In genomic region chr12:72270246-72270645, GRCh38 we compare ENCODE assay signal across 16 cellular contexts. TPM values are rescaled to one million over a fixed set of nuclear protein-coding genes. Genes with fewer than 3 reads are reported as not detected.
DNase-seq lines count a peak whose midpoint lies in the region; ATAC-seq and TF ChIP-seq lines count a peak whose summit lies in the region.
"Had no signal": no experiment of that assay in that cellular context is flagged by ENCODE, and none has a peak within 500 bp of the region (broad histone marks: within the 10 kb centered on the region; RNA-seq: fewer than 3 reads in every experiment).

No MANE protein-coding gene starts in this region.

- no peak overlapping the region for H3K27ac Mint-ChIP-seq in stimulated activated naive B cell treated with anti-CD40 and anti-IgM and Interleukin-4, amounts not matched to agents 10 μg/mL and 1 μg/mL and 100 μg/mL, for 72 hours
- H3K27ac Mint-ChIP-seq: CD8-positive, alpha-beta T cell had no signal

- CTCF ChIA-PET in AG04450 (lab: Charles Lee) = interaction anchor here (2.1 to 3.2 kb wide), 2 partner anchors 14 to 253 kb away, joined by 4 to 22 read pairs; no protein-coding TSS in a partner anchor

- H3K4me3 ChIP-seq in AG04450 (ENCODE audit: low read depth, low read length) = peak overlapping the region; percentile 94
- peak overlapping the region; percentile 22; the same call in 1 of the 2 replicates for H3K4me3 ChIP-seq in HUES48 (ENCODE audit: low read depth, low read length)
- H3K4me3 ChIP-seq in choroid plexus epithelial cell (ENCODE audit: low read depth, low read length) = peak overlapping the region; percentile 77
- H3K4me3 ChIP-seq in neuron (ENCODE audit: low read length) = peak overlapping the region; percentile 64

- ATAC-seq in GM19455 (IDR thresholded peaks at IDR 0.05; ENCODE audit: unreplicated experiment) = no peak
- no peak for ATAC-seq in stimulated activated naive B cell treated with anti-CD40 and anti-IgM and Interleukin-4, amounts not matched to agents 10 μg/mL and 1 μg/mL and 100 μg/mL, for 72 hours (replicated peaks)
- ATAC-seq: CD8-positive, alpha-beta T cell; gastroesophageal sphincter had no signal

- peaks cover 28 to 57% of the 10 kb centered on the region in 2 donors for H3K27me3 Mint-ChIP-seq in stimulated activated naive B cell treated with anti-CD40 and anti-IgM and Interleukin-4, amounts not matched to agents 10 μg/mL and 1 μg/mL and 100 μg/mL, for 72 hours

- no peaks in the 10 kb centered on the region for H3K36me3 Mint-ChIP-seq in stimulated activated naive B cell treated with anti-CD40 and anti-IgM and Interleukin-4, amounts not matched to agents 10 μg/mL and 1 μg/mL and 100 μg/mL, for 72 hours
- H3K36me3 Mint-ChIP-seq: CD8-positive, alpha-beta T cell had no signal

- in situ Hi-C loops in GM13977 (cut with MboI; ENCODE audit: low pct_unique_long_range_greater_than_20kb, low sequenced_read_pairs, unreplicated experiment) = no loop called here

- POLR2A ChIA-PET in AG04450 (lab: Yijun Ruan, JAX) = interaction anchor here (1.5 kb wide), 1 partner anchor 26 kb away, joined by 5 read pairs; no protein-coding TSS in a partner anchor

- H2AFZ ChIP-seq in neuron (ENCODE audit: low read depth, low read length) = no peak overlapping the region

- H3K27ac ChIP-seq in AG04450 (ENCODE audit: low read depth, low read length) (no peak overlapping the region), HUES48 (ENCODE audit: low read depth, low read length) (no peak overlapping the region)
- H3K27ac ChIP-seq: gastroesophageal sphincter, SJCRH30 had no signal

- H3K9me3 Mint-ChIP-seq in stimulated activated naive B cell treated with anti-CD40 and anti-IgM and Interleukin-4, amounts not matched to agents 10 μg/mL and 1 μg/mL and 100 μg/mL, for 72 hours = no peaks in the 10 kb centered on the region
- H3K9me3 Mint-ChIP-seq: CD8-positive, alpha-beta T cell had no signal

- peaks cover 8 to 11% of the 10 kb centered on the region in 2 donors for H3K4me1 Mint-ChIP-seq in stimulated activated naive B cell treated with anti-CD40 and anti-IgM and Interleukin-4, amounts not matched to agents 10 μg/mL and 1 μg/mL and 100 μg/mL, for 72 hours

- H3K9ac ChIP-seq in HUES48 (ENCODE audit: low read depth, low read length) = no peak overlapping the region

- H3K9me3 ChIP-seq in AG04450 (ENCODE audit: control insufficient read depth, insufficient read depth, low read length) (no peaks in the 10 kb centered on the region), HUES48 (ENCODE audit: control insufficient read depth, insufficient read depth, low read length) (no peaks in the 10 kb centered on the region), neuron (ENCODE audit: low read length) (no peaks in the 10 kb centered on the region)
- H3K9me3 ChIP-seq: gastroesophageal sphincter, SJCRH30 had no signal

- no peak overlapping the region for H3K4me3 Mint-ChIP-seq in stimulated activated naive B cell treated with anti-CD40 and anti-IgM and Interleukin-4, amounts not matched to agents 10 μg/mL and 1 μg/mL and 100 μg/mL, for 72 hours
- H3K4me3 Mint-ChIP-seq: CD8-positive, alpha-beta T cell had no signal

- TF ChIP-seq CTCF in AG04450 (IDR thresholded peaks at IDR 0.05; ENCODE audit: low read depth, low read length) (no peak), choroid plexus epithelial cell (conservative IDR thresholded peaks at IDR 0.05; ENCODE audit: low read depth, low read length) (no peak), GM13977 (IDR thresholded peaks at IDR 0.05; ENCODE audit: extremely low read depth, insufficient read depth, missing control alignments) (no peak)

- H3K4me1 ChIP-seq in HUES48 (ENCODE audit: control insufficient read depth, insufficient read depth, low read length) (peaks cover 28% of the 10 kb centered on the region), neuron (ENCODE audit: insufficient read depth, low read length) (peaks cover 14% of the 10 kb centered on the region)
- H3K4me1 ChIP-seq: SJCRH30 had no signal

- DNase-seq in AG04450 (ENCODE audit: low read depth, low spot score) (no peak), choroid plexus epithelial cell (ENCODE audit: low read depth) (no peak), DMS153 (lab: John Stamatoyannopoulos, UW) (no peak), GM13977 (ENCODE audit: low spot score) (no peak)
- DNase-seq in stimulated activated naive B cell treated with anti-CD40 and anti-IgM and Interleukin-4, amounts not matched to agents 10 μg/mL and 1 μg/mL and 100 μg/mL, for 72 hours = no peak
- DNase-seq: activated CD4-positive, alpha-beta T cell treated with anti-CD3 and anti-CD28 coated beads for 4 hours; activated effector memory CD4-positive, alpha-beta T cell treated with anti-CD3 and anti-CD28 coated beads, Interleukin-2, amount 50 U/mL, for 16 hours; CD8-positive, alpha-beta T cell; NCI-H1105 treated with DMSO at 0.1 percent for 48 hours; SJCRH30; stimulated activated naive CD4-positive, alpha-beta T cell had no signal

- H3K36me3 ChIP-seq in HUES48 (ENCODE audit: control insufficient read depth, insufficient read depth, low read length) = no peaks in the 10 kb centered on the region
- no peaks in the 10 kb centered on the region for H3K36me3 ChIP-seq in neuron (ENCODE audit: insufficient read depth, low read length)
- H3K36me3 ChIP-seq: gastroesophageal sphincter, SJCRH30 had no signal

- H3K27me3 ChIP-seq in AG04450 (ENCODE audit: control insufficient read depth, insufficient read depth, low read length) (no peaks in the 10 kb centered on the region), HUES48 (ENCODE audit: control insufficient read depth, insufficient read depth, low read length) (peaks cover 52% of the 10 kb centered on the region), neuron (ENCODE audit: insufficient read depth, low read length) (peaks cover 10% of the 10 kb centered on the region)
- H3K27me3 ChIP-seq: SJCRH30 had no signal

RNA-seq across cellular contexts. Expression of gene TRHDE, which starts 1.9 kb away (rescaled TPM):
- 71.1 and 90.7 TPM in 2 replicates for polyA plus RNA-seq in AG04450 (2011; rRNA removed)
- 88.5 and 155 TPM in 2 replicates for polyA minus RNA-seq in AG04450 (2011; rRNA and poly(A)+ RNA removed)
- polyA plus RNA-seq: endothelial cell of umbilical vein had no signal

Comparison
In these comparisons a context has a peak if more than half of its experiments do, and no peak if none do; other contexts are left out.
1. H3K4me3 ChIP-seq: peak in every context shown above with its lines; median percentile 94 in AG04450; 77 in choroid plexus epithelial cell; 64 in neuron; 22 in HUES48.